In genomic region chr12:57240926-57241555, GRCh38 we compare ENCODE assay signal across 7 cellular contexts. TPM values are rescaled to one million over a fixed set of nuclear protein-coding genes. Genes with fewer than 3 reads are reported as not detected.
DNase-seq lines count a peak whose midpoint lies in the region; ATAC-seq and TF ChIP-seq lines count a peak whose summit lies in the region.

No MANE protein-coding gene starts in this region.

- ATAC-seq in activated naive CD8-positive, alpha-beta T cell treated with anti-CD3 and anti-CD28 coated beads, Interleukin-2, amount 10 ng/mL, durations not matched to agents 7 days and 5 days (ENCODE audit: low read depth), result no peak
- ATAC-seq in HG03097 (IDR thresholded peaks at IDR 0.05; ENCODE audit: low FRiP score, unreplicated experiment) (no peak), HG02571 (IDR thresholded peaks at IDR 0.05; ENCODE audit: unreplicated experiment) (no peak)

- peak overlapping the region; percentile 64 for H3K4me3 ChIP-seq in LNCaP clone FGC (ENCODE audit: low read depth, low read length)

- TF ChIP-seq CTCF in LNCaP clone FGC (IDR thresholded peaks at IDR 0.05; ENCODE audit: control insufficient read depth, extremely low read depth, insufficient read depth), result no peak

- H3K36me3 Mint-ChIP-seq in activated naive CD8-positive, alpha-beta T cell treated with anti-CD3 and anti-CD28 coated beads, Interleukin-2, amount 10 ng/mL, durations not matched to agents 7 days and 5 days, result peaks cover 7% of the 10 kb centered on the region

- POLR2A ChIA-PET in activated naive CD8-positive, alpha-beta T cell treated with anti-CD3 and anti-CD28 coated beads, Interleukin-2, amount 10 ng/mL, durations not matched to agents 7 days and 5 days (lab: Charles Lee), result interaction anchor here (1.2 to 8.8 kb wide), 3 partner anchors 13 to 218 kb away, joined by 7 to 71 read pairs (median 57); partner anchors contain the start of gene SHMT2

- peak overlapping the region; percentile 98 for H3K4me3 Mint-ChIP-seq in activated naive CD8-positive, alpha-beta T cell treated with anti-CD3 and anti-CD28 coated beads, Interleukin-2, amount 10 ng/mL, durations not matched to agents 7 days and 5 days

- H3K9me3 Mint-ChIP-seq in activated naive CD8-positive, alpha-beta T cell treated with anti-CD3 and anti-CD28 coated beads, Interleukin-2, amount 10 ng/mL, durations not matched to agents 7 days and 5 days, result no peaks in the 10 kb centered on the region

- peak overlapping the region; percentile 78 for H3K27ac Mint-ChIP-seq in activated naive CD8-positive, alpha-beta T cell treated with anti-CD3 and anti-CD28 coated beads, Interleukin-2, amount 10 ng/mL, durations not matched to agents 7 days and 5 days

- peaks cover 55% of the 10 kb centered on the region for H3K4me1 Mint-ChIP-seq in activated naive CD8-positive, alpha-beta T cell treated with anti-CD3 and anti-CD28 coated beads, Interleukin-2, amount 10 ng/mL, durations not matched to agents 7 days and 5 days

- peak; percentile 35 for DNase-seq in EH (ENCODE audit: low read depth)
- DNase-seq in LNCaP clone FGC (ENCODE audit: low read depth), result no peak
- peak; percentile 47 for DNase-seq in activated naive CD8-positive, alpha-beta T cell treated with anti-CD3 and anti-CD28 coated beads, Interleukin-2, amount 10 ng/mL, durations not matched to agents 7 days and 5 days
- peak; percentile 36 for DNase-seq in myocyte (ENCODE audit: low read depth)
- DNase-seq in NOMO-1 treated with dmso at 0.1 percent for 144 hours (lab: John Stamatoyannopoulos, UW; ENCODE audit: unreplicated experiment), result no peak

- H3K27me3 Mint-ChIP-seq in activated naive CD8-positive, alpha-beta T cell treated with anti-CD3 and anti-CD28 coated beads, Interleukin-2, amount 10 ng/mL, durations not matched to agents 7 days and 5 days, result peaks cover 42% of the 10 kb centered on the region

RNA-seq across cellular contexts. Expression of gene STAC3, which starts 9.9 kb away (rescaled TPM):
- 10 to 100 TPM; 10.7 to 11.4 TPM for total RNA-seq in activated naive CD8-positive, alpha-beta T cell treated with anti-CD3 and anti-CD28 coated beads, Interleukin-2, amount 10 ng/mL, durations not matched to agents 7 days and 5 days
- total RNA-seq in myocyte, result 594 and 728 TPM in 2 replicates
- polyA plus RNA-seq in myocyte (2012), result 337 TPM

RNA-seq across cellular contexts. Expression of gene SHMT2, which starts 11.5 kb away (rescaled TPM):
- total RNA-seq in activated naive CD8-positive, alpha-beta T cell treated with anti-CD3 and anti-CD28 coated beads, Interleukin-2, amount 10 ng/mL, durations not matched to agents 7 days and 5 days, result 100 to 1,000 TPM; 142 to 159 TPM
- total RNA-seq in myocyte, result 147 and 153 TPM in 2 replicates
- 292 TPM for polyA plus RNA-seq in myocyte (2012)

RNA-seq across cellular contexts. Expression of gene NXPH4, which starts 24.4 kb away (rescaled TPM):
- total RNA-seq in activated naive CD8-positive, alpha-beta T cell treated with anti-CD3 and anti-CD28 coated beads, Interleukin-2, amount 10 ng/mL, durations not matched to agents 7 days and 5 days, result 1 to 10 TPM; 1.7 to 2.4 TPM
- total RNA-seq in myocyte, result 2.4 and 4.3 TPM in 2 replicates
- 5.5 TPM for polyA plus RNA-seq in myocyte (2012)

Comparison
In these comparisons a context has a peak if more than half of its experiments do, and no peak if none do; other contexts are left out.
1. DNase-seq: peak in EH (single experiment), activated naive CD8-positive, alpha-beta T cell treated with anti-CD3 and anti-CD28 coated beads, Interleukin-2, amount 10 ng/mL, durations not matched to agents 7 days and 5 days (single experiment) and myocyte (single experiment); none in LNCaP clone FGC (single experiment) and NOMO-1 treated with dmso at 0.1 percent for 144 hours (single experiment).
2. RNA of gene STAC3, which starts 9.9 kb away (total RNA-seq): 594 to 728 TPM in myocyte; 10.7 to 11.4 TPM in activated naive CD8-positive, alpha-beta T cell treated with anti-CD3 and anti-CD28 coated beads, Interleukin-2, amount 10 ng/mL, durations not matched to agents 7 days and 5 days; every median in the first group is over 10 times any median in the second.